Comparison of ENCODE assay signal across 7 cellular contexts in the genomic region with DNA sequence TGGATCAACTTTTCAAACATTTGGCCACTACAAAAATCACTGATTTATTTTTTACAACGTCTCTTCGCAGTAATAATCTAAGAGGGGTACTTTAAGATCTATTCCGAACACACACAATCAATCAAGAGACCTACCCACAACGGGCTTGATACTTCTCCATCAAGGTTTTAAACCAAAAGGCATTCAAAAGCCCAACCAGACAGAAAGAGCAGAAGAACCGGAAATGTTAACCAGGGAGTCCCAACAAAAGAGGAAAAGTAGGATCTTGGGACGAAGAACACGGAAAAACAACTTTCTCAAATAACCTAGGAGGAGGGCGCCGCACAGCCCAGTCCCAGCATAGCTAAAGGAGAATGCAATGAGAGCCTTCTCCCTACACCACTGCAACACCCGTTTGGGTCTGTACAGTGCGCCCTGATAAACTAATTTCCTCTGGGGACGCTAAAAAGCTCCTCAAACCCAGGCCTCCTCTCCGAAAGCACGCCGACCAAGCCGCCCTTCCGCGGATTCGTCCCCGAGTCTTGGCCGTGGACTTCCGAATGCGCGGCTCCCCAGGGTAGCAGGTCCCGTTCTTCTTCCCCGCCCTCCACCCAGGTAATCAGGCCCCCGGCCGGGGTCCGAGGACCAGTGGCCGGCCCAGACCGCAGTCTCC. TPM values are rescaled to one million over a fixed set of nuclear protein-coding genes. Genes with fewer than 3 reads are reported as not detected.
DNase-seq lines count a peak whose midpoint lies in the region; FAIRE-seq and TF ChIP-seq lines count a peak whose summit lies in the region.
"Had no signal": no experiment of that assay in that cellular context is flagged by ENCODE, and none has a peak within 500 bp of the region (broad histone marks: within the 10 kb centered on the region; RNA-seq: fewer than 3 reads in every experiment).

No MANE protein-coding gene starts in this region.

- no peak for FAIRE-seq in frontal cortex (lab: Jason Lieb, UNC)

- TF ChIP-seq CTCF in OCI-LY3 (IDR thresholded peaks at IDR 0.05; ENCODE audit: low read depth, low read length): no peak
- no peak for TF ChIP-seq CTCF in foreskin fibroblast (IDR thresholded peaks at IDR 0.05; ENCODE audit: low read depth, low read length)
- no peak for TF ChIP-seq CTCF in testis (IDR thresholded peaks at IDR 0.05)

- H3K4me3 ChIP-seq in OCI-LY3 (ENCODE audit: low read length) (peak overlapping the region; percentile 100), foreskin fibroblast (ENCODE audit: low read depth in 1 of 2, low read length in 2 of 2) (peak overlapping the region; percentile 73 to 82), testis (peak overlapping the region; percentile 92 to 99)

- intact Hi-C loops in testis (cut with DNase I; ENCODE audit: low total_unique reads): no loop called here

- H3K4me1 ChIP-seq in OCI-LY3 (ENCODE audit: low read length) (peaks cover 20% of the 10 kb centered on the region), testis (peaks cover 14% of the 10 kb centered on the region)

- H3K79me2 ChIP-seq in OCI-LY3 (ENCODE audit: low read length): peaks cover 59% of the 10 kb centered on the region

- no peak for TF ChIP-seq POLR2A in testis (IDR thresholded peaks at IDR 0.05)

- peak overlapping the region; percentile 96 for H3K4me2 ChIP-seq in OCI-LY3 (ENCODE audit: low read length)

- no peak overlapping the region for H2AFZ ChIP-seq in OCI-LY3 (ENCODE audit: low read depth, low read length)

- H3K36me3 ChIP-seq in OCI-LY3 (replicated peaks; ENCODE audit: low read depth, low read length) (peaks cover 26% of the 10 kb centered on the region), testis (ENCODE audit: low read depth, missing control alignments) (no peaks in the 10 kb centered on the region)

- H3K27ac ChIP-seq in OCI-LY3 (ENCODE audit: low read length) (peak overlapping the region; percentile 68), testis (peak overlapping the region; percentile 43 to 86)

- H3K27me3 ChIP-seq in OCI-LY3 (ENCODE audit: low read depth, low read length) (no peaks in the 10 kb centered on the region), testis (no peaks in the 10 kb centered on the region)

- DNase-seq in NCI-H748 (lab: John Stamatoyannopoulos, UW; ENCODE audit: unreplicated experiment) (peak; percentile 24), NCI-H748 treated with DMSO at 0.1 percent for 48 hours (lab: John Stamatoyannopoulos, UW) (no peak), foreskin fibroblast (no peak), testis (no peak), frontal cortex (ENCODE audit: low spot score in 2 of 2) (no peak)

- H3K9me3 ChIP-seq in OCI-LY3 (ENCODE audit: insufficient read depth, low read length): no peaks in the 10 kb centered on the region
- no peaks in the 10 kb centered on the region for H3K9me3 ChIP-seq in testis

- H4K20me1 ChIP-seq in OCI-LY3 (ENCODE audit: insufficient read depth, low read length): peaks cover 10% of the 10 kb centered on the region; the same call in 1 of the 2 replicates

- 0 to 1% methylated on average over 22 to 31 of the region's 31 CpGs for WGBS in testis, 2 donors

- H3K9ac ChIP-seq in OCI-LY3 (ENCODE audit: low read length): peak overlapping the region; percentile 96

RNA-seq across cellular contexts. Expression of gene RPL22, which starts 0.6 kb away (rescaled TPM):
- total RNA-seq in testis: 10 to 100 TPM; 95.1 to 99.9 TPM
- polyA plus RNA-seq in testis (ENCODE audit: insufficient read depth, low read depth, low replicate concordance): 319 TPM
- 393 TPM for total RNA-seq in frontal cortex

RNA-seq across cellular contexts. Expression of gene RNF207, which starts 7.1 kb away (rescaled TPM):
- 10 to 100 TPM; 13.2 to 20.1 TPM for total RNA-seq in testis
- 4.8 TPM for polyA plus RNA-seq in testis (ENCODE audit: insufficient read depth, low read depth, low replicate concordance)
- total RNA-seq in frontal cortex: 4.5 TPM

RNA-seq across cellular contexts. Expression of gene CHD5, which starts 18.7 kb away (rescaled TPM):
- total RNA-seq in testis (10 to 100 TPM; 42.1 to 63.1 TPM), frontal cortex (31.4 TPM)
- polyA plus RNA-seq in testis (ENCODE audit: insufficient read depth, low read depth, low replicate concordance): 67.5 TPM
- total RNA-seq: myocyte had no signal

RNA-seq across cellular contexts. Expression of gene ICMT, which starts 37.0 kb away (rescaled TPM):
- total RNA-seq in testis (10 to 100 TPM; 33.0 to 36.5 TPM), frontal cortex (21.6 TPM)
- polyA plus RNA-seq in testis (ENCODE audit: insufficient read depth, low read depth, low replicate concordance): 26.7 TPM

RNA-seq across cellular contexts. Expression of gene HES3, which starts 45.2 kb away (rescaled TPM):
- total RNA-seq in testis (not detected), frontal cortex (not detected)
- polyA plus RNA-seq in testis (ENCODE audit: insufficient read depth, low read depth, low replicate concordance): not detected
- total RNA-seq: myocyte had no signal
